Comparison of ENCODE assay signal across 15 cellular contexts in the genomic region with DNA sequence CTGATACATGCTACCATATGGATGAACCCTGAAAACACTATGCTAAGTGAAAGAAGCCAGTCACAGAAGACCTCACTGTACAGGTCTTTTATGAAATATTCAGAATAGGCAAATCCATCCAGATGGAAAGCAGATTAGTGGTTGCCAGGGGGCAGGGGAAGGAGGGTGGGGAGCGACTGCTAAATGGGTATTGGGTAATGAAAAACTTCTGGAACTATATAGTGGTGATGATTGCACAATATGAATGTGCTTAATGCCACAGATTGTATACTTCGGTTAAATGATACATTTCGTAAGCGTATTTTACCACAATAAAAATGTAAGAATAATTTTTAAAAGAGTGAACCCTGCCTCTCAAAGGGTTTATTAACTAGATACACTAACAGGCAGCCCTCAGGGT. TPM values are rescaled to one million over a fixed set of nuclear protein-coding genes. Genes with fewer than 3 reads are reported as not detected.
A peak's percentile ranks its signal among the peaks of the same experiment; 100 is the strongest.
DNase-seq lines count a peak whose midpoint lies in the region; ATAC-seq and TF ChIP-seq lines count a peak whose summit lies in the region.
"Had no signal": no experiment of that assay in that cellular context is flagged by ENCODE, and none has a peak within 500 bp of the region (broad histone marks: within the 10 kb centered on the region; RNA-seq: fewer than 3 reads in every experiment).

No MANE protein-coding gene starts in this region.

- no peak overlapping the region for H3K27ac ChIP-seq in A673 (ENCODE audit: low read depth, low read length, poor library complexity, severe bottlenecking)
- H3K27ac ChIP-seq: PC-9 had no signal

- H3K4me3 ChIP-seq in A673 (ENCODE audit: low read depth, low read length, poor library complexity, severe bottlenecking) (no peak overlapping the region), AG10803 (ENCODE audit: low read length) (no peak overlapping the region)
- H3K4me3 ChIP-seq: PC-9 had no signal

- BruUV-seq in A673 (replicated peaks; lab: Mats Ljungman, UMichigan), result no TSS peak

- no peaks in the 10 kb centered on the region for H3K36me3 ChIP-seq in A673 (ENCODE audit: insufficient read depth, low read length, poor library complexity, severe bottlenecking)

- DNase-seq in A673 (ENCODE audit: low spot score) (peak; percentile 6), AG10803 (ENCODE audit: low read depth) (peak; percentile 56), NCI-H524 treated with DMSO at 0.1 percent for 48 hours (lab: John Stamatoyannopoulos, UW) (peak; percentile 7), fibroblast of the conjunctiva (ENCODE audit: low read depth) (peak; percentile 57), NCI-H1436 (lab: John Stamatoyannopoulos, UW) (no peak)
- DNase-seq: CD8-positive, alpha-beta T cell; H9; KBM-7; NCI-H1105 treated with DMSO at 0.1 percent for 48 hours; NCI-H187 treated with DMSO at 0.1 percent for 48 hours; NCI-H446; NCI-H774; PC-9 had no signal

- intact Hi-C loops in A673 (cut with micrococcal nuclease; ENCODE audit: unreplicated experiment), result no loop called here

- no peaks in the 10 kb centered on the region for H3K4me1 ChIP-seq in A673 (ENCODE audit: insufficient read depth, low read length, poor library complexity, severe bottlenecking)

- TF ChIP-seq CTCF in A673 (conservative IDR thresholded peaks at IDR 0.05; ENCODE audit: low read depth, low read length), result no peak
- no peak for TF ChIP-seq CTCF in AG10803 (conservative IDR thresholded peaks at IDR 0.05; ENCODE audit: low read length)

- CTCF ChIA-PET in A673 (lab: Charles Lee), result no interaction called here

- H3K9me3 ChIP-seq in A673 (ENCODE audit: low read depth, low read length, poor library complexity, severe bottlenecking), result no peaks in the 10 kb centered on the region

- no peaks in the 10 kb centered on the region for H3K27me3 ChIP-seq in A673 (replicated peaks; ENCODE audit: insufficient read depth, low read depth, low read length, poor library complexity)

- POLR2A ChIA-PET in A673 (lab: Charles Lee; ENCODE audit: low non-redundant PET), result no interaction called here

- ATAC-seq in HG03439 (IDR thresholded peaks at IDR 0.05; ENCODE audit: unreplicated experiment), result no peak
- ATAC-seq in HG02571 (IDR thresholded peaks at IDR 0.05; ENCODE audit: unreplicated experiment), result no peak
- ATAC-seq: CD8-positive, alpha-beta T cell had no signal

RNA-seq across cellular contexts. Expression of gene KSR2, which starts 11.8 kb away (rescaled TPM):
- 0.02 TPM in 1 of 2 replicates, not detected in the other for total RNA-seq in A673 (2021)

RNA-seq across cellular contexts. Expression of gene RFC5, which starts 35.9 kb away (rescaled TPM):
- total RNA-seq in A673 (2021), result 62.1 and 66.3 TPM in 2 replicates
